In the genomic region with DNA sequence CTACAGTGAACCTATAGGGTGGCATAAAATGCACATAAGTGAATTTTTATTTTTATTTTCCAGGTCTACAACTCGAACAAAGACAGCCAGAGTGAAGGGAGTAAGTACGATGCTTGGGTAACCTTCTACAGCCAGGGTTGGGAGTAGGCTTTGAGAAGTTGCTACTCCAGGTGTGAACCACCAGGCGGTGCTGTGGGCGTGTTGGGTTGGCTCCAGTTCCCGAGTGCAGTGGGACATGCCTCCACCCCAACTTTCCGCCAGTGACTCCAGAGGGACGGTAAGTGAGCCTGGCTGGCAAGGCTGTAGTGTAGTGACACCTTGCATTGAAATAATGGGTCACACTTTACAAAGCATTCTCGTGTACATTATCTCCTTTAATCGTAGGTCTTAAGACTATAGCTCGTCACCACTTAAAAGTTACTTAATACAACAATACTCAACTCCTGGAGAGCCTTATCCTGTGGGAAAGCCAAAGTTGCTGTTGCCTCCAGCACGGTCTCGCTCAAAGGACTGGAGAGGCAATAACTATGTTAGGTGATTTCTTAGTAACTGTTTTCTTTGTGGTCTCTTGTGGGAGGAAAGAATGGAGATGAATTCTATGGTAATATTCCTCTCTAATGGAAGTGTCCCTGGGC, we compare ENCODE assay signal across 8 cellular contexts.
DNase-seq lines count a peak whose midpoint lies in the region; ATAC-seq and TF ChIP-seq lines count a peak whose summit lies in the region.

No MANE protein-coding gene starts in this region.

- no peak overlapping the region for H3K27ac ChIP-seq in gastrocnemius medialis

- no peak overlapping the region for H3K4me3 ChIP-seq in gastrocnemius medialis

- no peak for TF ChIP-seq POLR2A in gastrocnemius medialis (IDR thresholded peaks at IDR 0.05)

- in situ Hi-C loops in gastrocnemius medialis (cut with MboI; ENCODE audit: low sequenced_read_pairs in 4 of 4): loop anchor here in 1 of 4 donors (25.0 kb wide), 1 partner anchor 398 kb away; the partner anchor contains the start of gene NR3C1

- TF ChIP-seq CTCF in gastrocnemius medialis (IDR thresholded peaks at IDR 0.05 in 4 of 5, conservative IDR thresholded peaks at IDR 0.05 in 1 of 5): peak; percentile 22 to 49 (median 25)

- peaks cover 0 to 10% of the 10 kb centered on the region in 2 donors for H3K4me1 ChIP-seq in gastrocnemius medialis

- intact Hi-C loops in gastrocnemius medialis (cut with DNase I; ENCODE audit: low total_unique reads): no loop called here

- peak; percentile 18 to 76 for ATAC-seq in gastrocnemius medialis
- no peak for ATAC-seq in GM21367 (IDR thresholded peaks at IDR 0.05; ENCODE audit: unreplicated experiment)
- no peak for ATAC-seq in GM18517 (IDR thresholded peaks at IDR 0.05; ENCODE audit: unreplicated experiment)

- H3K36me3 ChIP-seq in gastrocnemius medialis: no peaks in the 10 kb centered on the region

- DNase-seq in activated CD4-positive, alpha-beta T cell treated with anti-CD3 and anti-CD28 coated beads for 4 hours: peak; percentile 26 to 29
- DNase-seq in activated CD4-positive, alpha-beta T cell treated with anti-CD3 and anti-CD28 coated beads for 1 hour: no peak
- DNase-seq in NCI-H748 treated with DMSO at 0.1 percent for 48 hours (lab: John Stamatoyannopoulos, UW) (peak; percentile 32), dermis blood vessel endothelial cell (peak; percentile 46), gastrocnemius medialis (peak in 1 of 2 donors; percentile 54), DMS79 (lab: John Stamatoyannopoulos, UW) (no peak)

- H3K27me3 ChIP-seq in gastrocnemius medialis: no peaks in the 10 kb centered on the region

- H3K9me3 ChIP-seq in gastrocnemius medialis: no peaks in the 10 kb centered on the region

Comparison
In these comparisons a context has a peak if more than half of its experiments do, and no peak if none do; other contexts are left out.
1. DNase-seq: peak in activated CD4-positive, alpha-beta T cell treated with anti-CD3 and anti-CD28 coated beads for 4 hours (2 of 2), NCI-H748 treated with DMSO at 0.1 percent for 48 hours (single experiment) and dermis blood vessel endothelial cell (single experiment); none in activated CD4-positive, alpha-beta T cell treated with anti-CD3 and anti-CD28 coated beads for 1 hour (single experiment) and DMS79 (single experiment).
2. ATAC-seq: peak in gastrocnemius medialis (2 of 2); none in GM21367 (single experiment) and GM18517 (single experiment).